Comparison of ENCODE assay signal across 23 cellular contexts in the genomic region with DNA sequence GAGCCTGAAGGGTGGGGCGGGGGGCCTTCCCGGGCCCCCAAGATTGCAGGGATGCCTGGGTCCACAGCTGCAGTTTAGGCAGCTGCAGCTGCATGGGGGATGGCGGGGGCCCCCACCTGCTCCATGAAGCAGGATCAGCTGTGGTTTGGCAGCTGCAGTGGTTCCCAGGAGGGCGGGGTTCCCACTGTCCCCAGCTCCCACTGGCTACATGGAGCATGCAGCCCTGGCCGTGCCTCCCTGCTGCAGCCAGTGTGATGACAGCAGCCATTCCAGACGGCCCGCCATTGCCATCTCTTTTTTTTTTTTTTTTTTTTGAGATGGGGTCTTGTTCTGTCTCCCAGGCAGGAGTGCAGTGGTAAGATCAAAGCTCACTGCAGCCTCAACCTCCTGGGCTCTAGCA. TPM values are rescaled to one million over a fixed set of nuclear protein-coding genes. Genes with fewer than 3 reads are reported as not detected.
A peak's percentile ranks its signal among the peaks of the same experiment; 100 is the strongest.
DNase-seq lines count a peak whose midpoint lies in the region; ATAC-seq and TF ChIP-seq lines count a peak whose summit lies in the region.
"Had no signal": no experiment of that assay in that cellular context is flagged by ENCODE, and none has a peak within 500 bp of the region (broad histone marks: within the 10 kb centered on the region; RNA-seq: fewer than 3 reads in every experiment).

No MANE protein-coding gene starts in this region.

- TF ChIP-seq POLR2A in sigmoid colon (IDR thresholded peaks at IDR 0.05): no peak

- no peak overlapping the region for H2AFZ ChIP-seq in osteoblast (ENCODE audit: low read length)

- WGBS in sigmoid colon, 2 donors: 52 to 54% methylated on average over 7 of the region's 7 CpGs

- no peak overlapping the region for H3K4me3 ChIP-seq in BLaER1
- H3K4me3 ChIP-seq in BLaER1 treated with 17β-estradiol and CSF1 and Interleukin-3, amounts not matched to agents 10 nM and 100 nM: peak overlapping the region in 5 of 10 experiments; percentile 5 to 32 (median 20); a peak in 6 of 20 replicates
- H3K4me3 ChIP-seq in osteoblast (ENCODE audit: insufficient read depth, low read length): no peak overlapping the region
- no peak overlapping the region for H3K4me3 ChIP-seq in sigmoid colon
- H3K4me3 ChIP-seq: K562 had no signal

- H3K36me3 ChIP-seq in BLaER1 (no peaks in the 10 kb centered on the region), osteoblast (ENCODE audit: insufficient read depth, low read length) (no peaks in the 10 kb centered on the region), sigmoid colon (no peaks in the 10 kb centered on the region)
- H3K36me3 ChIP-seq in BLaER1 treated with 17β-estradiol and CSF1 and Interleukin-3, amounts not matched to agents 10 nM and 100 nM: peaks cover 0 to 32% (median 0%) of the 10 kb centered on the region in 11 experiments; a peak in 6 of 22 replicates

- no peak for ATAC-seq in GM21367 (IDR thresholded peaks at IDR 0.05; ENCODE audit: unreplicated experiment)
- ATAC-seq: HepG2, K562, Panc1 had no signal

- H3K4me3 Mint-ChIP-seq in dendritic cell treated with granulocyte-macrophage colony-stimulating factor and Interleukin-4, amounts not matched to agents 40 ng/mL and 50 ng/mL, for 4 days: no peak overlapping the region

- H3K4me1 ChIP-seq in BLaER1 (peaks cover 59% of the 10 kb centered on the region), osteoblast (ENCODE audit: insufficient read depth, low read length) (no peaks in the 10 kb centered on the region), sigmoid colon (no peaks in the 10 kb centered on the region)
- peaks cover 57 to 75% (median 62%) of the 10 kb centered on the region in 10 experiments for H3K4me1 ChIP-seq in BLaER1 treated with 17β-estradiol and CSF1 and Interleukin-3, amounts not matched to agents 10 nM and 100 nM

- no peaks in the 10 kb centered on the region for H4K20me1 ChIP-seq in BLaER1
- H4K20me1 ChIP-seq in BLaER1 treated with 17β-estradiol and CSF1 and Interleukin-3, amounts not matched to agents 10 nM and 100 nM: peaks cover 0 to 21% (median 0%) of the 10 kb centered on the region in 11 experiments; a peak in 3 of 22 replicates
- H4K20me1 ChIP-seq in osteoblast (ENCODE audit: insufficient read depth, low read length): no peaks in the 10 kb centered on the region

- peaks cover 58% of the 10 kb centered on the region for H3K4me1 Mint-ChIP-seq in dendritic cell treated with granulocyte-macrophage colony-stimulating factor and Interleukin-4, amounts not matched to agents 40 ng/mL and 50 ng/mL, for 4 days (ENCODE audit: low read depth)

- H3K9ac ChIP-seq in BLaER1: no peak overlapping the region
- H3K9ac ChIP-seq in BLaER1 treated with 17β-estradiol and CSF1 and Interleukin-3, amounts not matched to agents 10 nM and 100 nM: peak overlapping the region in 2 of 11 experiments; percentile 14 to 58; a peak in 4 of 22 replicates

- peak overlapping the region; percentile 78 for H3K4me2 ChIP-seq in BLaER1
- peak overlapping the region; percentile 63 to 95 (median 77) for H3K4me2 ChIP-seq in BLaER1 treated with 17β-estradiol and CSF1 and Interleukin-3, amounts not matched to agents 10 nM and 100 nM
- no peak overlapping the region for H3K4me2 ChIP-seq in osteoblast (ENCODE audit: insufficient read depth, low read length)

- no peak for TF ChIP-seq EP300 in sigmoid colon (IDR thresholded peaks at IDR 0.05)

- TF ChIP-seq CTCF in osteoblast (IDR thresholded peaks at IDR 0.05; ENCODE audit: extremely low read depth, low read depth, low read length) (no peak), sigmoid colon (IDR thresholded peaks at IDR 0.05) (no peak)

- H3K9me3 ChIP-seq in BLaER1 (peaks cover 12% of the 10 kb centered on the region), osteoblast (ENCODE audit: low read depth, low read length) (no peaks in the 10 kb centered on the region), sigmoid colon (no peaks in the 10 kb centered on the region)
- peaks cover 0 to 19% (median 16%) of the 10 kb centered on the region in 11 experiments; a peak in 20 of 22 replicates for H3K9me3 ChIP-seq in BLaER1 treated with 17β-estradiol and CSF1 and Interleukin-3, amounts not matched to agents 10 nM and 100 nM (replicated peaks in 1 of 11)

- peak overlapping the region; percentile 72 for H3K27ac Mint-ChIP-seq in dendritic cell treated with granulocyte-macrophage colony-stimulating factor and Interleukin-4, amounts not matched to agents 40 ng/mL and 50 ng/mL, for 4 days

- peaks cover 37% of the 10 kb centered on the region for H3K27me3 Mint-ChIP-seq in dendritic cell treated with granulocyte-macrophage colony-stimulating factor and Interleukin-4, amounts not matched to agents 40 ng/mL and 50 ng/mL, for 4 days

- no peaks in the 10 kb centered on the region for H3K79me2 ChIP-seq in osteoblast (ENCODE audit: insufficient read depth, low read length)

- peaks cover 43% of the 10 kb centered on the region for H3K36me3 Mint-ChIP-seq in dendritic cell treated with granulocyte-macrophage colony-stimulating factor and Interleukin-4, amounts not matched to agents 40 ng/mL and 50 ng/mL, for 4 days (ENCODE audit: low read depth)
- H3K36me3 Mint-ChIP-seq: CD14-positive monocyte had no signal

- intact Hi-C loops in dendritic cell treated with granulocyte-macrophage colony-stimulating factor and Interleukin-4, amounts not matched to agents 40 ng/mL and 50 ng/mL, for 4 days (cut with micrococcal nuclease): no loop called here
- intact Hi-C loops in sigmoid colon (cut with DNase I): no loop called here

- H3K9me3 Mint-ChIP-seq in dendritic cell treated with granulocyte-macrophage colony-stimulating factor and Interleukin-4, amounts not matched to agents 40 ng/mL and 50 ng/mL, for 4 days: no peaks in the 10 kb centered on the region

- H3K27ac ChIP-seq in BLaER1 (0 out of 2 replicates have a peak overlapping the region, but pooled peaks have one; percentile 9), osteoblast (ENCODE audit: low read depth, low read length) (no peak overlapping the region), sigmoid colon (no peak overlapping the region)
- peak overlapping the region in 6 of 11 experiments; percentile 28 to 63 (median 48); a peak in 6 of 22 replicates for H3K27ac ChIP-seq in BLaER1 treated with 17β-estradiol and CSF1 and Interleukin-3, amounts not matched to agents 10 nM and 100 nM

- H3K27me3 ChIP-seq in BLaER1 (no peaks in the 10 kb centered on the region), osteoblast (ENCODE audit: insufficient read depth, low read length) (peaks cover 21% of the 10 kb centered on the region), sigmoid colon (peaks cover 0 to 15% (median 0%) of the 10 kb centered on the region in 3 donors)
- H3K27me3 ChIP-seq in BLaER1 treated with 17β-estradiol and CSF1 and Interleukin-3, amounts not matched to agents 10 nM and 100 nM: no peaks in the 10 kb centered on the region

- peak; percentile 44 for DNase-seq in osteoblast (ENCODE audit: insufficient read length, low spot score, missing footprints)
- DNase-seq in NCI-H1105 treated with DMSO at 0.1 percent for 48 hours (lab: John Stamatoyannopoulos, UW): no peak
- DNase-seq in sigmoid colon: no peak
- no peak for DNase-seq in medulla oblongata (ENCODE audit: extremely low spot score)
- DNase-seq: Kasumi-1, NCI-H1092 treated with DMSO at 0.1 percent for 48 hours, NCI-H1436 treated with DMSO at 0.1 percent for 48 hours, NCI-H187 treated with DMSO at 0.1 percent for 48 hours, NCI-H446 treated with DMSO at 0.1 percent for 48 hours, NCI-H526 had no signal

RNA-seq across cellular contexts. Expression of a gene that starts 1.0 kb away (rescaled TPM):
- 1.1 TPM in 1 of 2 replicates, not detected in the other for total RNA-seq in osteoblast
- 100 to 1,000 TPM in 3 of 4 donors, 10 to 100 TPM in 1; 80.3 to 291 (median 232) TPM for total RNA-seq in sigmoid colon
- 100 to 1,000 TPM; 145 to 523 (median 201) TPM for polyA plus RNA-seq in sigmoid colon
- total RNA-seq: A673, HepG2, HT1080, M059J, OCI-LY7, SK-MEL-5 had no signal
- polyA plus RNA-seq: HepG2, K562 had no signal

RNA-seq across cellular contexts. Expression of a gene that starts 8.0 kb away (rescaled TPM):
- total RNA-seq in osteoblast (2.2 TPM in 1 of 2 replicates, not detected in the other), sigmoid colon (100 to 1,000 TPM in 3 of 4 donors, 10 to 100 TPM in 1; 47.9 to 289 (median 204) TPM)
- 100 to 1,000 TPM in 2 of 3 donors, 10 to 100 TPM in 1; 94.3 to 579 (median 171) TPM for polyA plus RNA-seq in sigmoid colon
- total RNA-seq: A673, HepG2, HT1080, M059J, OCI-LY7, SK-MEL-5 had no signal
- polyA plus RNA-seq: HepG2, K562 had no signal

RNA-seq across cellular contexts. Expression of a gene that starts 17.6 kb away (rescaled TPM):
- 0.72 TPM in 1 of 2 replicates, not detected in the other for total RNA-seq in osteoblast
- total RNA-seq in sigmoid colon: 100 to 1,000 TPM in 3 of 4 donors, 10 to 100 TPM in 1; 82.0 to 484 (median 422) TPM
- 100 to 1,000 TPM; 145 to 843 (median 225) TPM for polyA plus RNA-seq in sigmoid colon
- total RNA-seq: A673, HepG2, HT1080, M059J, OCI-LY7, SK-MEL-5 had no signal
- polyA plus RNA-seq: HepG2, K562 had no signal

Comparison
In these comparisons a context has a peak if more than half of its experiments do, and no peak if none do; other contexts are left out.
1. H3K27ac ChIP-seq: peak in BLaER1 (single experiment) and BLaER1 treated with 17β-estradiol and CSF1 and Interleukin-3, amounts not matched to agents 10 nM and 100 nM (6 of 11); none in osteoblast (single experiment) and sigmoid colon (0 of 4).
2. RNA of a gene that starts 1.0 kb away (total RNA-seq): 80.3 to 291 TPM in sigmoid colon; 1.1 TPM in osteoblast; every median in the first group is over 10 times any median in the second.
3. RNA of a gene that starts 8.0 kb away (total RNA-seq): 47.9 to 289 TPM in sigmoid colon; 2.2 TPM in osteoblast; every median in the first group is over 10 times any median in the second.
4. RNA of a gene that starts 17.6 kb away (total RNA-seq): 82.0 to 484 TPM in sigmoid colon; 0.72 TPM in osteoblast; every median in the first group is over 10 times any median in the second.